In the genomic region with DNA sequence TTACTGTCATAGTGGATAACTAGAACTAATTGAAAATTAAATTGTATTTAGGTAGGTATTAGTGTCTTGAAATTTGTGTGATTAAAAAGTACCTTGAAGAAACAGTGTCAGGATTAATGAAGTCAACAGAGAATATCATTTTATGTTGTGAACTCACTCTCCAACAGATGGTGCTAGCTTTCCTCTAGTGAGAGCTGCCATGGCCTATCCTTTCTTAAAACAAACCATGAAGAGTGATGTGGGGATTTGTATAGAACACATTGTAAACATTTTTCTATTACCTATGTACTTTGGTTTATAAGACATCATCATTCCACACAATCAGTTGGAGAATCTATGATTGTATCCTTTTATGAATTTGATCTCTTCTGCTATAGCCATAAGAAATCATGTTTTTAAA, we compare ENCODE assay signal across 1 cellular context.
TF ChIP-seq lines count a peak whose summit lies in the region.

No MANE protein-coding gene starts in this region.

TF ChIP-seq in HEK293, 187 proteins besides CTCF, POLR2A, EP300 and RAD21 (continued from another document):
- TF ChIP-seq, protein P1, sequence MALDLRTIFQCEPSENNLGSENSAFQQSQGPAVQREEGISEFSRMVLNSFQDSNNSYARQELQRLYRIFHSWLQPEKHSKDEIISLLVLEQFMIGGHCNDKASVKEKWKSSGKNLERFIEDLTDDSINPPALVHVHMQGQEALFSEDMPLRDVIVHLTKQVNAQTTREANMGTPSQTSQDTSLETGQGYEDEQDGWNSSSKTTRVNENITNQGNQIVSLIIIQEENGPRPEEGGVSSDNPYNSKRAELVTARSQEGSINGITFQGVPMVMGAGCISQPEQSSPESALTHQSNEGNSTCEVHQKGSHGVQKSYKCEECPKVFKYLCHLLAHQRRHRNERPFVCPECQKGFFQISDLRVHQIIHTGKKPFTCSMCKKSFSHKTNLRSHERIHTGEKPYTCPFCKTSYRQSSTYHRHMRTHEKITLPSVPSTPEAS (tag by site-specific recombination; IDR thresholded peaks at IDR 0.05), result no peak
- TF ChIP-seq PRDM1 (tag by site-specific recombination; IDR thresholded peaks at IDR 0.05) (peak; percentile 67), ZNF660 (tag by site-specific recombination; IDR thresholded peaks at IDR 0.05) (peak; percentile 20; the same call in 1 of the 2 replicates), ZNF211 (tag by site-specific recombination; IDR thresholded peaks at IDR 0.05; ENCODE audit: low read depth) (peak; percentile 77; the same call in 1 of the 2 replicates), ZNF600 (tag by site-specific recombination; IDR thresholded peaks at IDR 0.05) (no peak)
